Comparison of ENCODE assay signal across 13 cellular contexts in the genomic region with DNA sequence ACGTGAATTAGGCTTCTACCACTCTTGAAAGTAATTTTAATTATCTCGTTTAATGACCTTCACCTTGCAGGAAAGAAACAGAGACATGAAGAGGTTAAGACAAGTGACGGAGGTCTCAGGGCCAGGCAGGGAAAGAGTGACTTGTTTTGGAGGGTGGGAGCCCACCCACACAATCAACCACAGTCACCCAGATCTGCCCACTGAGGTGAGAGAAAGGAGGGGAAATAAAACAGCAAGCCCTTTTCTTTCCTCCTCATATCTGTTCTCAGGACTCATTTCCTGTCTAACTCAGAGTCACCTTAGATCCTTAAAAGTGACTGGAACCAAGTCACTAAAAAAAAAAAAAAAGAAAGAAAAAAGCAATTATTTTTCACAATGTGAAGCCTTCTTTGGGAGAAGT. TPM values are rescaled to one million over a fixed set of nuclear protein-coding genes. Genes with fewer than 3 reads are reported as not detected.
DNase-seq lines count a peak whose midpoint lies in the region; ATAC-seq and TF ChIP-seq lines count a peak whose summit lies in the region.
"Had no signal": no experiment of that assay in that cellular context is flagged by ENCODE, and none has a peak within 500 bp of the region (broad histone marks: within the 10 kb centered on the region; RNA-seq: fewer than 3 reads in every experiment).

No MANE protein-coding gene starts in this region.

- H3K23ac ChIP-seq in mesenchymal stem cell (ENCODE audit: low read length in 2 of 2) (no peak overlapping the region), mesendoderm (ENCODE audit: low read length) (no peak overlapping the region)

- H4K8ac ChIP-seq in mesenchymal stem cell (ENCODE audit: low read length) (no peak overlapping the region), mesendoderm (ENCODE audit: low read depth, low read length) (no peak overlapping the region)

- no peak overlapping the region for H2AFZ ChIP-seq in mesenchymal stem cell (ENCODE audit: low read depth, low read length)

- no peak overlapping the region for H3K4me3 ChIP-seq in adrenal gland
- no peak overlapping the region for H3K4me3 ChIP-seq in mesenchymal stem cell (ENCODE audit: insufficient read depth in 1 of 2, low read depth in 1 of 2, low read length in 2 of 2)
- H3K4me3 ChIP-seq in thoracic aorta = no peak overlapping the region
- no peak overlapping the region for H3K4me3 ChIP-seq in mesendoderm (ENCODE audit: low read length)
- H3K4me3 ChIP-seq: lower lobe of right lung, ovary had no signal

- intact Hi-C loops in adrenal gland (cut with DNase I) = no loop called here

- H3K36me3 ChIP-seq in adrenal gland (replicated peaks in 1 of 2) = no peaks in the 10 kb centered on the region
- H3K36me3 ChIP-seq in mesenchymal stem cell (ENCODE audit: control insufficient read depth in 1 of 2, insufficient read depth in 2 of 2, low read depth in 1 of 2, low read length in 2 of 2) = no peaks in the 10 kb centered on the region
- no peaks in the 10 kb centered on the region for H3K36me3 ChIP-seq in thoracic aorta
- no peaks in the 10 kb centered on the region for H3K36me3 ChIP-seq in mesendoderm (ENCODE audit: control insufficient read depth, insufficient read depth, low read length)
- H3K36me3 ChIP-seq: lower lobe of right lung, ovary had no signal

- peak overlapping the region; percentile 17 for H3K9ac ChIP-seq in mesenchymal stem cell (ENCODE audit: low read length)
- H3K9ac ChIP-seq in mesendoderm (ENCODE audit: low read length) = no peak overlapping the region

- H4K5ac ChIP-seq in mesendoderm (ENCODE audit: low read length) = no peak overlapping the region

- no peaks in the 10 kb centered on the region for H3K79me2 ChIP-seq in mesendoderm (ENCODE audit: control insufficient read depth, insufficient read depth, low read length)

- WGBS in adrenal gland, 4 donors = 41 to 61% (median 50%) methylated on average over 3 of the region's 3 CpGs
- 100% methylated on average over 1 of the region's 3 CpGs for WGBS in mesenchymal stem cell
- WGBS in mesendoderm (ENCODE audit: extremely low coverage, insufficient coverage, low lambda C conversion rate) = no CpG with 5 or more reads among the region's 3 CpGs

- H3K9me3 ChIP-seq in adrenal gland (replicated peaks in 1 of 3) (no peaks in the 10 kb centered on the region), mesenchymal stem cell (ENCODE audit: control insufficient read depth, low read length) (no peaks in the 10 kb centered on the region), thoracic aorta (no peaks in the 10 kb centered on the region)
- H3K9me3 ChIP-seq: lower lobe of right lung, ovary had no signal

- H3K27me3 ChIP-seq in adrenal gland = no peaks in the 10 kb centered on the region
- no peaks in the 10 kb centered on the region for H3K27me3 ChIP-seq in mesenchymal stem cell (ENCODE audit: control insufficient read depth in 1 of 2, insufficient read depth in 1 of 2, low read length in 2 of 2)
- H3K27me3 ChIP-seq in thoracic aorta (replicated peaks; ENCODE audit: insufficient read depth) = no peaks in the 10 kb centered on the region
- H3K27me3 ChIP-seq in mesendoderm (ENCODE audit: insufficient read depth, low read length, poor library complexity) = no peaks in the 10 kb centered on the region
- H3K27me3 ChIP-seq: ovary had no signal

- H3K79me1 ChIP-seq in mesenchymal stem cell (replicated peaks; ENCODE audit: low read length, poor library complexity, severe bottlenecking) (peaks cover 11% of the 10 kb centered on the region), mesendoderm (ENCODE audit: low read length) (no peaks in the 10 kb centered on the region)

- no peak overlapping the region for H3K56ac ChIP-seq in mesendoderm (ENCODE audit: low read length)

- H3K4me1 ChIP-seq in adrenal gland (replicated peaks in 1 of 2) = peaks cover 28 to 43% of the 10 kb centered on the region in 2 donors
- H3K4me1 ChIP-seq in mesenchymal stem cell (ENCODE audit: control insufficient read depth, insufficient read depth, low read depth, low read length) = peaks cover 10% of the 10 kb centered on the region
- H3K4me1 ChIP-seq in thoracic aorta (ENCODE audit: control insufficient read depth in 1 of 2, low read depth in 2 of 2) = peaks cover 46 to 83% of the 10 kb centered on the region in 2 donors
- H3K4me1 ChIP-seq in mesendoderm (ENCODE audit: control insufficient read depth, low read depth, low read length) = peaks cover 12% of the 10 kb centered on the region

- DNase-seq in activated CD8-positive, alpha-beta memory T cell treated with anti-CD3 and anti-CD28 coated beads for 48 hours (ENCODE audit: low read depth in 2 of 3, low spot score in 2 of 3) = peak in 2 of 3 experiments; percentile 7 to 28
- DNase-seq in activated CD8-positive, alpha-beta memory T cell treated with anti-CD3 and anti-CD28 coated beads, Interleukin-2, amount 50 U/mL, for 48 hours = no peak
- DNase-seq in adrenal gland (no peak), mesenchymal stem cell (no peak), thoracic aorta (ENCODE audit: low spot score) (no peak), mesendoderm (no peak), HPDE6-E6E7 (ENCODE audit: extremely low spot score) (no peak)
- DNase-seq: activated naive CD4-positive, alpha-beta T cell treated with anti-CD3 and anti-CD28 coated beads, Interleukin-2, amount 50 U/mL, for 16 hours; lower lobe of right lung; NCI-H1930; ovary had no signal

- H3K4ac ChIP-seq in mesenchymal stem cell (ENCODE audit: low read depth in 1 of 2, low read length in 2 of 2) (no peak overlapping the region), mesendoderm (ENCODE audit: low read depth, low read length) (no peak overlapping the region)

- no peak overlapping the region for H3K4me2 ChIP-seq in mesenchymal stem cell (ENCODE audit: low read length, poor library complexity, severe bottlenecking)
- no peak overlapping the region for H3K4me2 ChIP-seq in mesendoderm (ENCODE audit: low read length)

- H4K91ac ChIP-seq in mesenchymal stem cell (ENCODE audit: low read length) = no peak overlapping the region

- H2BK120ac ChIP-seq in mesenchymal stem cell (ENCODE audit: low read depth, low read length) = no peak overlapping the region
- H2BK120ac ChIP-seq in mesendoderm (ENCODE audit: low read depth, low read length) = no peak overlapping the region

- H3K27ac ChIP-seq in adrenal gland = peak overlapping the region in 3 of 5 donors; percentile 4 to 55 (median 43)
- H3K27ac ChIP-seq in mesenchymal stem cell (ENCODE audit: low read length, poor library complexity, severe bottlenecking) = no peak overlapping the region
- H3K27ac ChIP-seq in thoracic aorta = peak overlapping the region; percentile 73 to 77
- H3K27ac ChIP-seq in mesendoderm (ENCODE audit: low read depth, low read length) = no peak overlapping the region
- H3K27ac ChIP-seq: lower lobe of right lung, ovary had no signal

- H2BK15ac ChIP-seq in mesenchymal stem cell (ENCODE audit: low read depth, poor library complexity, severe bottlenecking) = no peak overlapping the region
- no peak overlapping the region for H2BK15ac ChIP-seq in mesendoderm (replicated peaks; ENCODE audit: low read depth)

- H2AK5ac ChIP-seq in mesenchymal stem cell (ENCODE audit: low read length, severe bottlenecking) = no peak overlapping the region
- H2AK5ac ChIP-seq in mesendoderm (ENCODE audit: low read length) = no peak overlapping the region

- no peak overlapping the region for H3K14ac ChIP-seq in mesenchymal stem cell (ENCODE audit: low read length in 2 of 2)

- TF ChIP-seq POLR2A in adrenal gland (IDR thresholded peaks at IDR 0.05) = no peak

- no peak for ATAC-seq in thoracic aorta (ENCODE audit: insufficient number of reproducible peaks, low FRiP score, low read depth)
- no peak for ATAC-seq in GM19328 (IDR thresholded peaks at IDR 0.05; ENCODE audit: unreplicated experiment)
- ATAC-seq: SK-N-SH treated with all-trans-retinoic acid at 6 μM for 48 hours had no signal

- no peak for TF ChIP-seq CTCF in adrenal gland (IDR thresholded peaks at IDR 0.05)
- no peak for TF ChIP-seq CTCF in thoracic aorta (IDR thresholded peaks at IDR 0.05)

- H3K18ac ChIP-seq in mesenchymal stem cell (ENCODE audit: low read depth in 1 of 2, low read length in 2 of 2) (peak overlapping the region in 1 of 2 experiments; percentile 34), mesendoderm (ENCODE audit: low read length) (no peak overlapping the region)

- H2BK5ac ChIP-seq in mesenchymal stem cell (ENCODE audit: low read depth, low read length, poor library complexity, severe bottlenecking) (no peak overlapping the region), mesendoderm (ENCODE audit: low read length) (no peak overlapping the region)

- H2BK12ac ChIP-seq in mesenchymal stem cell (ENCODE audit: low read length in 2 of 2) = no peak overlapping the region

RNA-seq across cellular contexts. Expression of gene ATP8B1, which starts 26.8 kb away (rescaled TPM):
- total RNA-seq in adrenal gland (10 to 100 TPM; 11.4 to 42.5 (median 15.8) TPM), thoracic aorta (100 to 1,000 TPM in 1 of 2 donors, 10 to 100 TPM in 1; 68.7 to 111 TPM)
- 10 to 100 TPM in 1 of 3 donors, 1 to 10 TPM in 2; 4.3 to 13.4 (median 4.7) TPM for polyA plus RNA-seq in adrenal gland
- polyA plus RNA-seq in mesenchymal stem cell (2013, experiment 1 of 2) = 4.3 TPM
- 4.2 TPM for polyA plus RNA-seq in mesenchymal stem cell (2013, experiment 2 of 2)
- polyA plus RNA-seq in mesendoderm (2013, experiment 1 of 2) = 2.4 TPM
- polyA plus RNA-seq in mesendoderm (2013, experiment 2 of 2) = 2.4 TPM

Comparison
In these comparisons a context has a peak if more than half of its experiments do, and no peak if none do; other contexts are left out.
1. DNase-seq: peak in activated CD8-positive, alpha-beta memory T cell treated with anti-CD3 and anti-CD28 coated beads for 48 hours (2 of 3); none in activated CD8-positive, alpha-beta memory T cell treated with anti-CD3 and anti-CD28 coated beads, Interleukin-2, amount 50 U/mL, for 48 hours (single experiment), adrenal gland (0 of 7), mesenchymal stem cell (single experiment), thoracic aorta (single experiment), mesendoderm (single experiment) and HPDE6-E6E7 (single experiment).
2. H3K27ac ChIP-seq: peak in adrenal gland (3 of 5) and thoracic aorta (2 of 2); none in mesenchymal stem cell (single experiment) and mesendoderm (single experiment).